In genomic region chr21:41932576-41933258, GRCh38 we compare ENCODE assay signal across 9 cellular contexts. TPM values are rescaled to one million over a fixed set of nuclear protein-coding genes. Genes with fewer than 3 reads are reported as not detected.
DNase-seq lines count a peak whose midpoint lies in the region; ATAC-seq and TF ChIP-seq lines count a peak whose summit lies in the region.
"Had no signal": no experiment of that assay in that cellular context is flagged by ENCODE, and none has a peak within 500 bp of the region (broad histone marks: within the 10 kb centered on the region; RNA-seq: fewer than 3 reads in every experiment).

No MANE protein-coding gene starts in this region.

- ATAC-seq in esophagus mucosa = peak; percentile 21

- BruUV-seq in Caco-2 (replicated peaks; lab: Mats Ljungman, UMichigan) = no TSS peak
- BruUV-seq in OCI-LY7 (replicated peaks; lab: Mats Ljungman, UMichigan) = no TSS peak

- H3K9me2 ChIP-seq in OCI-LY7 (ENCODE audit: insufficient read depth, low read length) = no peaks in the 10 kb centered on the region

- CTCF ChIA-PET in Caco-2 (lab: Charles Lee) (no interaction called here), OCI-LY7 (lab: Charles Lee; ENCODE audit: unreplicated experiment) (interaction anchor here (0.6 kb wide), 2 partner anchors 74 to 326 kb away, joined by 4 read pairs; no protein-coding TSS in a partner anchor)

- peaks cover 31% of the 10 kb centered on the region for H3K4me1 Mint-ChIP-seq in Caco-2 (ENCODE audit: low read depth, unreplicated experiment)

- H3K27ac ChIP-seq in OCI-LY7 (ENCODE audit: low read depth, low read length, poor library complexity, severe bottlenecking) = no peak overlapping the region
- H3K27ac ChIP-seq in osteoblast (ENCODE audit: low read depth, low read length) = peak overlapping the region; percentile 87

- no peaks in the 10 kb centered on the region for H4K20me1 ChIP-seq in OCI-LY7 (ENCODE audit: insufficient read depth, low read length)
- no peaks in the 10 kb centered on the region for H4K20me1 ChIP-seq in osteoblast (ENCODE audit: insufficient read depth, low read length)

- peak overlapping the region; percentile 22 for H3K27ac Mint-ChIP-seq in Caco-2 (ENCODE audit: unreplicated experiment)
- H3K27ac Mint-ChIP-seq: activated CD4-positive, alpha-beta memory T cell treated with anti-CD3 and anti-CD28 coated beads for 36 hours had no signal

- POLR2A ChIA-PET in Caco-2 (lab: Charles Lee) = no interaction called here
- POLR2A ChIA-PET in OCI-LY7 (lab: Charles Lee) = interaction anchor here (0.6 to 1.2 kb wide), 2 partner anchors 21 to 27 kb away, joined by 3 read pairs; no protein-coding TSS in a partner anchor

- no peak overlapping the region for H3K4me3 Mint-ChIP-seq in Caco-2 (ENCODE audit: unreplicated experiment)
- H3K4me3 Mint-ChIP-seq: activated CD4-positive, alpha-beta memory T cell treated with anti-CD3 and anti-CD28 coated beads for 36 hours had no signal

- H3K4me3 ChIP-seq in Caco-2 (ENCODE audit: low read depth, low read length) (no peak overlapping the region), OCI-LY7 (ENCODE audit: low read depth, low read length, poor library complexity, severe bottlenecking) (no peak overlapping the region), osteoblast (ENCODE audit: insufficient read depth, low read length) (peak overlapping the region; percentile 30)

- H3K27me3 Mint-ChIP-seq in Caco-2 (ENCODE audit: insufficient read depth, unreplicated experiment) = no peaks in the 10 kb centered on the region

- no peaks in the 10 kb centered on the region for H3K79me2 ChIP-seq in OCI-LY7 (ENCODE audit: insufficient read depth, low read depth, low read length)
- H3K79me2 ChIP-seq in osteoblast (ENCODE audit: insufficient read depth, low read length) = peaks cover 26% of the 10 kb centered on the region

- H3K4me1 ChIP-seq in Caco-2 = peaks cover 39% of the 10 kb centered on the region
- H3K4me1 ChIP-seq in OCI-LY7 (ENCODE audit: insufficient read depth, low read length, poor library complexity, severe bottlenecking) = peaks cover 41% of the 10 kb centered on the region
- H3K4me1 ChIP-seq in osteoblast (ENCODE audit: insufficient read depth, low read length) = peaks cover 26% of the 10 kb centered on the region

- no peaks in the 10 kb centered on the region for H3K36me3 ChIP-seq in Caco-2 (ENCODE audit: control insufficient read depth, insufficient read depth, low read length)
- no peaks in the 10 kb centered on the region for H3K36me3 ChIP-seq in OCI-LY7 (ENCODE audit: insufficient read depth, low read length)
- H3K36me3 ChIP-seq in osteoblast (ENCODE audit: insufficient read depth, low read length) = peaks cover 3% of the 10 kb centered on the region

- H3K4me2 ChIP-seq in OCI-LY7 (ENCODE audit: low read length) (peak overlapping the region; percentile 2; the same call in 1 of the 2 replicates), osteoblast (ENCODE audit: insufficient read depth, low read length) (peak overlapping the region; percentile 83)

- no peaks in the 10 kb centered on the region for H3K27me3 ChIP-seq in Caco-2 (replicated peaks; ENCODE audit: control insufficient read depth, insufficient read depth, low read length)
- no peaks in the 10 kb centered on the region for H3K27me3 ChIP-seq in osteoblast (ENCODE audit: insufficient read depth, low read length)

- DNase-seq in Caco-2 (no peak), OCI-LY7 (ENCODE audit: low spot score) (no peak), osteoblast (ENCODE audit: insufficient read length, low spot score, missing footprints) (no peak), NCI-H2196 treated with DMSO at 0.1 percent for 48 hours (lab: John Stamatoyannopoulos, UW; ENCODE audit: unreplicated experiment) (no peak), DMS79 (lab: John Stamatoyannopoulos, UW) (no peak)
- no peak for DNase-seq in activated naive CD4-positive, alpha-beta T cell treated with anti-CD3 and anti-CD28 coated beads, Interleukin-2, amount 50 U/mL, for 16 hours
- no peak for DNase-seq in activated effector memory CD4-positive, alpha-beta T cell treated with anti-CD3 and anti-CD28 coated beads, Interleukin-2, amount 50 U/mL, for 16 hours
- DNase-seq: activated CD4-positive, alpha-beta memory T cell treated with anti-CD3 and anti-CD28 coated beads for 36 hours had no signal

- intact Hi-C loops in Caco-2 (cut with micrococcal nuclease; ENCODE audit: unreplicated experiment) = no loop called here
- intact Hi-C loops in OCI-LY7 (cut with micrococcal nuclease; ENCODE audit: unreplicated experiment) = no loop called here

- H2AFZ ChIP-seq in OCI-LY7 (ENCODE audit: low read length) (peak overlapping the region; percentile 46; the same call in 1 of the 2 replicates), osteoblast (ENCODE audit: low read length) (no peak overlapping the region)

- H3K9me3 Mint-ChIP-seq in Caco-2 (ENCODE audit: unreplicated experiment) = no peaks in the 10 kb centered on the region
- H3K9me3 Mint-ChIP-seq: activated CD4-positive, alpha-beta memory T cell treated with anti-CD3 and anti-CD28 coated beads for 36 hours had no signal

- H3K36me3 Mint-ChIP-seq in Caco-2 (ENCODE audit: insufficient read depth, unreplicated experiment) = peaks cover 5% of the 10 kb centered on the region
- H3K36me3 Mint-ChIP-seq: activated CD4-positive, alpha-beta memory T cell treated with anti-CD3 and anti-CD28 coated beads for 36 hours had no signal

- H3K9me3 ChIP-seq in Caco-2 = no peaks in the 10 kb centered on the region
- 0 out of 2 replicates have a peak, but pooled peaks cover 4% of the 10 kb centered on the region for H3K9me3 ChIP-seq in OCI-LY7 (ENCODE audit: low read length)
- H3K9me3 ChIP-seq in osteoblast (ENCODE audit: low read depth, low read length) = no peaks in the 10 kb centered on the region

- TF ChIP-seq CTCF in Caco-2 (IDR thresholded peaks at IDR 0.05; ENCODE audit: insufficient read depth in 1 of 2, low read depth in 1 of 2, low read length in 1 of 2, severe bottlenecking in 1 of 2, unreplicated experiment in 1 of 2) = no peak
- TF ChIP-seq CTCF in OCI-LY7 (conservative IDR thresholded peaks at IDR 0.05; ENCODE audit: low read length) = no peak
- TF ChIP-seq CTCF in osteoblast (IDR thresholded peaks at IDR 0.05; ENCODE audit: extremely low read depth, low read depth, low read length) = no peak

RNA-seq across cellular contexts. Expression of gene C2CD2, which starts 21.1 kb away (rescaled TPM):
- 12.6 and 13.5 TPM in 2 replicates for total RNA-seq in Caco-2 (2022)
- 3.4 and 4.5 TPM in 2 replicates for total RNA-seq in OCI-LY7 (2014; rRNA removed; shearing (Covaris generic))
- total RNA-seq in OCI-LY7 (2022) = 5.9 and 8.9 TPM in 2 replicates
- 11.4 TPM for total RNA-seq in esophagus mucosa
- total RNA-seq in osteoblast = 33.9 and 40.9 TPM in 2 replicates

RNA-seq across cellular contexts. Expression of gene PRDM15, which starts 53.6 kb away (rescaled TPM):
- total RNA-seq in Caco-2 (2022) (5.6 and 8.2 TPM in 2 replicates), OCI-LY7 (2022) (30.2 and 31.7 TPM in 2 replicates), esophagus mucosa (5.5 TPM), osteoblast (7.2 and 8.8 TPM in 2 replicates)
- 19.7 and 30.5 TPM in 2 replicates for total RNA-seq in OCI-LY7 (2014; rRNA removed; shearing (Covaris generic))
